ENCODE assay signal across 8 cellular contexts in genomic region chr3:15377961-15378791, GRCh38. TPM values are rescaled to one million over a fixed set of nuclear protein-coding genes. Genes with fewer than 3 reads are reported as not detected.
DNase-seq lines count a peak whose midpoint lies in the region; ATAC-seq, FAIRE-seq and TF ChIP-seq lines count a peak whose summit lies in the region.

No MANE protein-coding gene starts in this region.

- peak; percentile 88 for DNase-seq in AG09309 (ENCODE audit: low read depth)
- peak; percentile 57 to 88 for DNase-seq in NCI-H446 (lab: John Stamatoyannopoulos, UW)
- peak; percentile 95 for DNase-seq in activated CD4-positive, CD25-positive, alpha-beta regulatory T cell treated with anti-CD3 and anti-CD28 coated beads, Interleukin-2, amount 50 U/mL, for 16 hours (ENCODE audit: low read depth, low spot score)
- DNase-seq in central memory CD4-positive, alpha-beta T cell, result peak; percentile 94
- DNase-seq in kidney, result peak; percentile 97
- peak; percentile 90 to 91 for DNase-seq in stimulated activated CD4-positive, alpha-beta T cell treated with anti-CD3 and anti-CD28 coated beads, Interleukin-15, amount 100 ng/mL, for 48 hours (ENCODE audit: low read depth in 2 of 2)

- TF ChIP-seq CTCF in AG09309 (IDR thresholded peaks at IDR 0.05; ENCODE audit: control insufficient read depth, insufficient read depth, low read depth, low read length, missing control alignments) (peak; percentile 91), kidney (IDR thresholded peaks at IDR 0.05; ENCODE audit: borderline replicate concordance, extremely low read depth, insufficient read depth) (peak; percentile 89)

- H3K9ac ChIP-seq in kidney (ENCODE audit: low read length in 2 of 2), result no peak overlapping the region

- H3K4me3 ChIP-seq in AG09309 (ENCODE audit: control insufficient read depth, low read depth, low read length) (no peak overlapping the region), kidney (ENCODE audit: low read length in 2 of 2) (peak overlapping the region; percentile 43 to 57)

- ATAC-seq in GM19043 (IDR thresholded peaks at IDR 0.05; ENCODE audit: low read depth, unreplicated experiment), result peak; percentile 91
- ATAC-seq in HG03354 (IDR thresholded peaks at IDR 0.05; ENCODE audit: poor library complexity, severe bottlenecking, unreplicated experiment), result peak; percentile 92

- FAIRE-seq in kidney (lab: Jason Lieb, UNC), result peak; percentile 92

- intact Hi-C loops in kidney (cut with DNase I), result loop anchor here (5.0 kb wide), 1 partner anchor 111 kb away; no protein-coding TSS in a partner anchor

- no peaks in the 10 kb centered on the region for H3K36me3 ChIP-seq in kidney (ENCODE audit: control insufficient read depth in 1 of 2, insufficient read depth in 2 of 2, low read length in 2 of 2)

- no peaks in the 10 kb centered on the region for H3K9me3 ChIP-seq in kidney (ENCODE audit: control insufficient read depth in 1 of 2, low read length in 2 of 2)

- peaks cover 2 to 4% of the 10 kb centered on the region in 2 donors for H3K4me1 ChIP-seq in kidney (ENCODE audit: control insufficient read depth in 1 of 2, insufficient read depth in 1 of 2, low read depth in 1 of 2, low read length in 2 of 2)

- peak overlapping the region; percentile 70 to 73 for H3K27ac ChIP-seq in kidney (ENCODE audit: low read depth in 2 of 2, low read length in 2 of 2)

RNA-seq across cellular contexts. Expression of gene SH3BP5, which starts 45.8 kb away (rescaled TPM):
- total RNA-seq in kidney, result 109 TPM
- polyA plus RNA-seq in kidney (ENCODE audit: insufficient read depth, low read depth, low replicate concordance), result 39.1 TPM

RNA-seq across cellular contexts. Expression of gene METTL6, which starts 49.2 kb away (rescaled TPM):
- total RNA-seq in kidney, result 18.6 TPM
- polyA plus RNA-seq in kidney (ENCODE audit: insufficient read depth, low read depth, low replicate concordance), result 9.7 TPM

RNA-seq across cellular contexts. Expression of gene EAF1, which starts 49.2 kb away (rescaled TPM):
- 16.1 TPM for total RNA-seq in kidney
- polyA plus RNA-seq in kidney (ENCODE audit: insufficient read depth, low read depth, low replicate concordance), result 8.3 TPM
